ENCODE assay signal across 1 cellular context in the genomic region with DNA sequence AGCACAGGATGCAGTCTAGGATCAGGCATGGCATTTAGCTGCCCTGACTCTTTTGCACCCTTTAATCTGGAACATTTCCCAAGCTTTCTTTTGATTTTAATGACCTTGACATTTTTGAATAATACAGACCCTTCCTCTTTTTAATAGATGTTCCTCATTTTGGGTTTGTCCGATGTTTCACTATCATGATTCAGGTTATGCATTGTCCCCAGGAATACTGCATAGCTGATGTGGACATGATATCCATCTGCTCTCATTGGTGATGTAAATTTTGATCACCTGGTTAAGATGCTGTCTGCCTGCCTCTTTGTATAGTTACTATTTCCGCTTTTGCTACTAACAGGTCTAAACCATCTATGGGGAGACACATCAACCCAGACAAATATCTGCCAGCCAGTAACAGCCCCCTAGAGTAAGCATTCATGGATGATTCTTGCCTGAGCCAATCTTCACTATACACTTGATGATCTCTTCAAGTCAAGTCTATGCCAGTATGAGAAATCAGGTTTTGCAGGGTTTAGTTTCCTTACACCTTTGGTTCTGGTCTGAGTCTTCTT.
TF ChIP-seq lines count a peak whose summit lies in the region.

No MANE protein-coding gene starts in this region.

TF ChIP-seq in A549, 52 proteins besides CTCF, POLR2A, EP300 and RAD21 (continued from another document):
- TF ChIP-seq, protein P1, sequence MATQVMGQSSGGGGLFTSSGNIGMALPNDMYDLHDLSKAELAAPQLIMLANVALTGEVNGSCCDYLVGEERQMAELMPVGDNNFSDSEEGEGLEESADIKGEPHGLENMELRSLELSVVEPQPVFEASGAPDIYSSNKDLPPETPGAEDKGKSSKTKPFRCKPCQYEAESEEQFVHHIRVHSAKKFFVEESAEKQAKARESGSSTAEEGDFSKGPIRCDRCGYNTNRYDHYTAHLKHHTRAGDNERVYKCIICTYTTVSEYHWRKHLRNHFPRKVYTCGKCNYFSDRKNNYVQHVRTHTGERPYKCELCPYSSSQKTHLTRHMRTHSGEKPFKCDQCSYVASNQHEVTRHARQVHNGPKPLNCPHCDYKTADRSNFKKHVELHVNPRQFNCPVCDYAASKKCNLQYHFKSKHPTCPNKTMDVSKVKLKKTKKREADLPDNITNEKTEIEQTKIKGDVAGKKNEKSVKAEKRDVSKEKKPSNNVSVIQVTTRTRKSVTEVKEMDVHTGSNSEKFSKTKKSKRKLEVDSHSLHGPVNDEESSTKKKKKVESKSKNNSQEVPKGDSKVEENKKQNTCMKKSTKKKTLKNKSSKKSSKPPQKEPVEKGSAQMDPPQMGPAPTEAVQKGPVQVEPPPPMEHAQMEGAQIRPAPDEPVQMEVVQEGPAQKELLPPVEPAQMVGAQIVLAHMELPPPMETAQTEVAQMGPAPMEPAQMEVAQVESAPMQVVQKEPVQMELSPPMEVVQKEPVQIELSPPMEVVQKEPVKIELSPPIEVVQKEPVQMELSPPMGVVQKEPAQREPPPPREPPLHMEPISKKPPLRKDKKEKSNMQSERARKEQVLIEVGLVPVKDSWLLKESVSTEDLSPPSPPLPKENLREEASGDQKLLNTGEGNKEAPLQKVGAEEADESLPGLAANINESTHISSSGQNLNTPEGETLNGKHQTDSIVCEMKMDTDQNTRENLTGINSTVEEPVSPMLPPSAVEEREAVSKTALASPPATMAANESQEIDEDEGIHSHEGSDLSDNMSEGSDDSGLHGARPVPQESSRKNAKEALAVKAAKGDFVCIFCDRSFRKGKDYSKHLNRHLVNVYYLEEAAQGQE (IDR thresholded peaks at IDR 0.05): no peak
